ENCODE assay signal across 8 cellular contexts in the genomic region with DNA sequence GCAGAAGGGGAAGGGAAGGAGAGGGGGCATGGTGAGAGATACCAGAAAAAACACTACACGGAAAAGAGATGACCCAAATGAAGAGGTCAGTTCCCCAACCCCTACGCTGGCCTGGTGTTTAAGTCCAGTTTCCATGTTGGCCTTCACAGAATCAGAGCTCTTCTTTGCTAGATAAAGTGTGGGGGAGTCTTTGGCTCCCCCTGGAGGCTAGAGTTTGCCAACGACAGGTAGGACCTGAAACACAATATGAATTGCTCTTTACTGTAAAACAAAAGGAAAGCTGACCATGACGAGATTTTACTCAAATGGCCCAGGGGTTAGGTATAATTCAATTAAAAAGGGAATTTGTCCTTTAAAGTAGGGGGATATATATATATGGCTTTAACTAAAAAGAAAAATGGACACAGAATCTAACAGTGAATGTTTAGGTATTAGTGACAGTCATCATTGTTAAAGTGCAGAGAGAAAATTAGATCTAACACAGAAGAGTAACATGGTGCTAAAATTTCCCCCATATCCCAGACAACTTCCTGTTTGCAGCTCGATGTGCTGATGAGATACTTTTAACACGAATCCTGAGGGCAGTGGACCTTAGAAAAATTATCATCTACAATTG.
DNase-seq lines count a peak whose midpoint lies in the region; ATAC-seq, FAIRE-seq and TF ChIP-seq lines count a peak whose summit lies in the region.

No MANE protein-coding gene starts in this region.

- peak overlapping the region; percentile 38 for H3K4me3 ChIP-seq in endocrine pancreas (ENCODE audit: control insufficient read depth, insufficient read depth, low read length)

- FAIRE-seq in urothelium cell line (lab: Jason Lieb, UNC), result no peak

- no peaks in the 10 kb centered on the region for H3K36me3 ChIP-seq in endocrine pancreas (ENCODE audit: control insufficient read depth, insufficient read depth, low read length)

- H3K9me3 ChIP-seq in endocrine pancreas (ENCODE audit: control insufficient read depth, low read length), result no peaks in the 10 kb centered on the region

- no peak overlapping the region for H3K9ac ChIP-seq in endocrine pancreas (ENCODE audit: control insufficient read depth, insufficient read depth, low read length)

- ATAC-seq in HG02678 (IDR thresholded peaks at IDR 0.05; ENCODE audit: unreplicated experiment), result peak; percentile 59

- no peaks in the 10 kb centered on the region for H3K4me1 ChIP-seq in endocrine pancreas (ENCODE audit: control insufficient read depth, insufficient read depth, low read length)

- H3K36me3 Mint-ChIP-seq in nephron (ENCODE audit: low read depth), result no peaks in the 10 kb centered on the region

- H3K9me3 Mint-ChIP-seq in nephron, result peaks cover 4% of the 10 kb centered on the region

- H3K27ac Mint-ChIP-seq in nephron, result no peak overlapping the region

- H3K4me3 Mint-ChIP-seq in nephron, result no peak overlapping the region

- no peaks in the 10 kb centered on the region for H3K4me1 Mint-ChIP-seq in nephron

- peak; percentile 66 to 77 (median 70) for TF ChIP-seq CTCF in nephron (IDR thresholded peaks at IDR 0.05; ENCODE audit: unreplicated experiment in 3 of 3)

- H3K27me3 ChIP-seq in endocrine pancreas (ENCODE audit: control insufficient read depth, insufficient read depth, low read length), result no peaks in the 10 kb centered on the region

- H3K27me3 Mint-ChIP-seq in nephron (ENCODE audit: low read depth), result no peaks in the 10 kb centered on the region

- peak; percentile 12 for DNase-seq in NCI-H2227 (lab: John Stamatoyannopoulos, UW; ENCODE audit: unreplicated experiment)
- DNase-seq in NCI-H2227 treated with DMSO at 0.1 percent for 48 hours (lab: John Stamatoyannopoulos, UW), result no peak
- DNase-seq in NCI-H524 treated with DMSO at 0.1 percent for 48 hours (lab: John Stamatoyannopoulos, UW), result peak; percentile 3
- peak; percentile 50 for DNase-seq in activated CD4-positive, alpha-beta T cell treated with anti-CD3 and anti-CD28 coated beads, Interleukin-2, amount 50 U/mL, for 1 hour
- DNase-seq in urothelium cell line (ENCODE audit: low spot score), result peak; percentile 67
